In the genomic region with DNA sequence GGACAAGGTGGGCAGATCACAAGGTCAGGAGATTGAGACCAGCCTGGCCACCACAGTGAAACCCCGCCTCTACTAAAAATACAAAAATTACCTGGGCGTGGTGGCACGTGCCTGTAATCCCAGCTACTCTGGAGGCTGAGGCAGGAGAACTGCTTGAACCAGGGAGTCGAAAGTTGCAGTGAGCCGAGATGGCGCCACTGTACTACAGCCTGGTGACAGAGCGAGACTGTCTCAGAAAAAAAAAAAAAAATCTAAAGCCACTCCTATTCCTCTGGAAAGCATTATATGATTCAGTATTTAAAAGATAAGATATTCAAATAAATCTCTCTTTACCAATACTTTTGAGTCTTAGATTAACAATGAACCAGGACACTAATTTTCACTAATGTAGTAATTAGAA, we compare ENCODE assay signal across 1 cellular context. TPM values are rescaled to one million over a fixed set of nuclear protein-coding genes. Genes with fewer than 3 reads are reported as not detected.
"Had no signal": no experiment of that assay in that cellular context is flagged by ENCODE, and none has a peak within 500 bp of the region (broad histone marks: within the 10 kb centered on the region; RNA-seq: fewer than 3 reads in every experiment).

No MANE protein-coding gene starts in this region.

RNA-seq across cellular contexts. Expression of a gene that starts 13.0 kb away (rescaled TPM):
- total RNA-seq: G401 had no signal
